Comparison of ENCODE assay signal across 15 cellular contexts in the genomic region with DNA sequence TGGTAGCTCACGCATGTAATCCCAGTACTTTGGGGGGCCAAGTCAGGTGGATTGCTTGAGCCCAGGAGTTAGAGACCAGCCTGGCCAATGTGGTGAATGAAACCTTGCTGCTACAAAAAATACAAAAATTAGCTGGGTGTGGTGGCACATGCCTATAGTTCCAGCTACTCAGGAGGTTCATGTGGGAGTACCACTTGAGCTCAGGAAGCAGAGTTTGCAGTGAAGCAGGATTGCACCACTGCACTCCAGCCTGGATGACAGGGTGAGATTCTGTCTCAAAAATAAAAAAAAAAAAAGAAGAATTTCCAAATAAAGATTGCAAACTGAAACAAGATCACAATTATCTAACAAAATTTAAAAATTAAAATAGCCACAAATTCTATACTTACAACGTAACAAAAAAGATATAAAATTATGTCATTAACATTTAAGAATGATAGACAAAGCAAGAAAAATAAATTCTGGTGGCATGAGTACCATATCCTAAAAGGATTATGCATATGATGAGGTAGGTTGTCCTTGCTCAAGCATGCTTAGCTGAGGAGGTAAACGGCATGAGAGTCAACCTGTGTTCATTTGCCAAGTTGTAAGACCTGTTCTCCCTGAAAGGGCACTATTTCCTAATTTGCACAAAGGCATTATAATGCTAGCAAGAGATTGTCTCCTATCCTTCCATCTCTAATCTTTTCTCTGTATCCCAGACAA. TPM values are rescaled to one million over a fixed set of nuclear protein-coding genes. Genes with fewer than 3 reads are reported as not detected.
DNase-seq lines count a peak whose midpoint lies in the region; ATAC-seq and TF ChIP-seq lines count a peak whose summit lies in the region.
"Had no signal": no experiment of that assay in that cellular context is flagged by ENCODE, and none has a peak within 500 bp of the region (broad histone marks: within the 10 kb centered on the region; RNA-seq: fewer than 3 reads in every experiment).

No MANE protein-coding gene starts in this region.

- no peak overlapping the region for H2AK5ac ChIP-seq in mesendoderm (ENCODE audit: low read length)

- intact Hi-C loops in adrenal gland (cut with DNase I), result no loop called here

- no peaks in the 10 kb centered on the region for H3K79me2 ChIP-seq in mesendoderm (ENCODE audit: control insufficient read depth, insufficient read depth, low read length)

- no peak overlapping the region for H4K5ac ChIP-seq in mesendoderm (ENCODE audit: low read length)

- no peak for ATAC-seq in GM21723 (IDR thresholded peaks at IDR 0.05; ENCODE audit: unreplicated experiment)
- ATAC-seq in HG03159 (IDR thresholded peaks at IDR 0.05; ENCODE audit: unreplicated experiment), result no peak
- ATAC-seq: activated CD4-positive, alpha-beta T cell treated with anti-CD3 and anti-CD28 coated beads for 36 hours; heart left ventricle; T-helper 17 cell had no signal

- TF ChIP-seq POLR2A in NB4 (IDR thresholded peaks at IDR 0.05; ENCODE audit: extremely low read depth, insufficient read length), result no peak
- TF ChIP-seq POLR2A in adrenal gland (IDR thresholded peaks at IDR 0.05), result no peak

- H3K27ac ChIP-seq in mesendoderm (ENCODE audit: low read depth, low read length), result no peak overlapping the region
- no peak overlapping the region for H3K27ac ChIP-seq in adrenal gland
- H3K27ac ChIP-seq: BLaER1, heart left ventricle had no signal

- no peak overlapping the region for H3K4me2 ChIP-seq in mesendoderm (ENCODE audit: low read length)
- H3K4me2 ChIP-seq: BLaER1 had no signal

- H3K36me3 ChIP-seq in mesendoderm (ENCODE audit: control insufficient read depth, insufficient read depth, low read length), result no peaks in the 10 kb centered on the region
- H3K36me3 ChIP-seq in adrenal gland (replicated peaks in 1 of 2), result peaks cover 0 to 10% of the 10 kb centered on the region in 2 donors

- H3K9ac ChIP-seq in mesendoderm (ENCODE audit: low read length), result no peak overlapping the region
- H3K9ac ChIP-seq: BLaER1 had no signal

- no peaks in the 10 kb centered on the region for H3K27me3 ChIP-seq in mesendoderm (ENCODE audit: insufficient read depth, low read length, poor library complexity)
- no peaks in the 10 kb centered on the region for H3K27me3 ChIP-seq in adrenal gland
- H3K27me3 ChIP-seq: BLaER1, heart left ventricle had no signal

- H3K4ac ChIP-seq in mesendoderm (ENCODE audit: low read depth, low read length), result no peak overlapping the region

- no peaks in the 10 kb centered on the region for H3K4me1 ChIP-seq in mesendoderm (ENCODE audit: control insufficient read depth, low read depth, low read length)
- no peaks in the 10 kb centered on the region for H3K4me1 ChIP-seq in adrenal gland (replicated peaks in 1 of 2)

- no peaks in the 10 kb centered on the region for H3K9me3 ChIP-seq in adrenal gland (replicated peaks in 1 of 3)
- H3K9me3 ChIP-seq: BLaER1, heart left ventricle had no signal

- no peak overlapping the region for H3K23ac ChIP-seq in mesendoderm (ENCODE audit: low read length)

- H4K8ac ChIP-seq in mesendoderm (ENCODE audit: low read depth, low read length), result no peak overlapping the region

- H2BK5ac ChIP-seq in mesendoderm (ENCODE audit: low read length), result no peak overlapping the region

- H3K79me1 ChIP-seq in mesendoderm (ENCODE audit: low read length), result no peaks in the 10 kb centered on the region

- H3K56ac ChIP-seq in mesendoderm (ENCODE audit: low read length), result no peak overlapping the region

- 100% methylated on average over 1 of the region's 3 CpGs for WGBS in mesendoderm (ENCODE audit: extremely low coverage, insufficient coverage, low lambda C conversion rate)
- WGBS in adrenal gland, 4 donors, result 76 to 81% (median 79%) methylated on average over 3 of the region's 3 CpGs

- DNase-seq in ELF-1 (ENCODE audit: low read depth, low spot score), result peak; percentile 23
- peak; percentile 71 for DNase-seq in NB4 (ENCODE audit: low read depth)
- peak; percentile 95 for DNase-seq in epithelial cell of esophagus (ENCODE audit: low read depth)
- peak; percentile 22 for DNase-seq in mesendoderm
- no peak for DNase-seq in adrenal gland
- no peak for DNase-seq in NCI-H82 treated with DMSO at 0.1 percent for 48 hours (lab: John Stamatoyannopoulos, UW; ENCODE audit: unreplicated experiment)
- DNase-seq: activated CD4-positive, alpha-beta T cell treated with anti-CD3 and anti-CD28 coated beads for 36 hours; heart left ventricle; left cardiac atrium; NCI-H1092; retina; T-helper 17 cell had no signal

- no peak overlapping the region for H2BK15ac ChIP-seq in mesendoderm (replicated peaks; ENCODE audit: low read depth)

- no peak overlapping the region for H2BK120ac ChIP-seq in mesendoderm (ENCODE audit: low read depth, low read length)

- no peak overlapping the region for H3K18ac ChIP-seq in mesendoderm (ENCODE audit: low read length)

- H3K4me3 ChIP-seq in NB4 (ENCODE audit: low read depth, low read length), result no peak overlapping the region
- H3K4me3 ChIP-seq in epithelial cell of esophagus (ENCODE audit: low read length), result no peak overlapping the region
- no peak overlapping the region for H3K4me3 ChIP-seq in mesendoderm (ENCODE audit: low read length)
- no peak overlapping the region for H3K4me3 ChIP-seq in adrenal gland
- H3K4me3 ChIP-seq: BLaER1, heart left ventricle had no signal

- TF ChIP-seq CTCF in NB4 (IDR thresholded peaks at IDR 0.05; ENCODE audit: low read depth, low read length) (no peak), epithelial cell of esophagus (IDR thresholded peaks at IDR 0.05; ENCODE audit: insufficient read depth, low read depth, low read length, missing control alignments) (no peak), adrenal gland (IDR thresholded peaks at IDR 0.05) (no peak)

RNA-seq across cellular contexts. Expression of gene IPP, which starts 20.2 kb away (rescaled TPM):
- 2.6 TPM for polyA plus RNA-seq in mesendoderm (2013, experiment 1 of 2)
- 2.2 TPM for polyA plus RNA-seq in mesendoderm (2013, experiment 2 of 2)
- total RNA-seq in adrenal gland, result 10 to 100 TPM in 4 of 8 donors, 1 to 10 TPM in 4; 8.0 to 21.3 (median 13.1) TPM
- 10 to 100 TPM in 1 of 3 donors, 1 to 10 TPM in 2; 2.8 to 13.2 (median 6.8) TPM for polyA plus RNA-seq in adrenal gland

RNA-seq across cellular contexts. Expression of gene TMEM69, which starts 42.2 kb away (rescaled TPM):
- polyA plus RNA-seq in mesendoderm (2013, experiment 1 of 2), result 49.8 TPM
- polyA plus RNA-seq in mesendoderm (2013, experiment 2 of 2), result 49.2 TPM
- 10 to 100 TPM; 16.8 to 37.2 (median 26.3) TPM for total RNA-seq in adrenal gland
- polyA plus RNA-seq in adrenal gland, result 10 to 100 TPM in 2 of 3 donors, 1 to 10 TPM in 1; 9.3 to 53.1 (median 16.8) TPM

RNA-seq across cellular contexts. Expression of gene GPBP1L1, which starts 43.9 kb away (rescaled TPM):
- 52.6 TPM for polyA plus RNA-seq in mesendoderm (2013, experiment 1 of 2)
- polyA plus RNA-seq in mesendoderm (2013, experiment 2 of 2), result 52.8 TPM
- 100 to 1,000 TPM in 3 of 8 donors, 10 to 100 TPM in 5; 57.9 to 122 (median 91.1) TPM for total RNA-seq in adrenal gland
- 10 to 100 TPM; 34.5 to 75.8 (median 40.1) TPM for polyA plus RNA-seq in adrenal gland

Comparison
In these comparisons a context has a peak if more than half of its experiments do, and no peak if none do; other contexts are left out.
1. DNase-seq: peak in ELF-1 (single experiment), NB4 (single experiment), epithelial cell of esophagus (single experiment) and mesendoderm (single experiment); none in adrenal gland (0 of 7) and NCI-H82 treated with DMSO at 0.1 percent for 48 hours (single experiment).